ENCODE assay signal across 16 cellular contexts in genomic region chr4:101339332-101339731, GRCh38. TPM values are rescaled to one million over a fixed set of nuclear protein-coding genes. Genes with fewer than 3 reads are reported as not detected.
A peak's percentile ranks its signal among the peaks of the same experiment; 100 is the strongest.
DNase-seq lines count a peak whose midpoint lies in the region; ATAC-seq and TF ChIP-seq lines count a peak whose summit lies in the region.
"Had no signal": no experiment of that assay in that cellular context is flagged by ENCODE, and none has a peak within 500 bp of the region (broad histone marks: within the 10 kb centered on the region; RNA-seq: fewer than 3 reads in every experiment).

No MANE protein-coding gene starts in this region.

- 0 out of 2 replicates have a peak, but pooled peaks cover 2% of the 10 kb centered on the region for H4K20me1 ChIP-seq in OCI-LY1 (ENCODE audit: insufficient read depth, low read length)

- H3K4me3 ChIP-seq in CD4-positive, alpha-beta memory T cell (ENCODE audit: low read length in 2 of 2) = no peak overlapping the region
- H3K4me3 ChIP-seq in OCI-LY1 (ENCODE audit: low read depth, low read length, poor library complexity, severe bottlenecking) = no peak overlapping the region
- H3K4me3 ChIP-seq: A549, BLaER1, GM12878, GM23338 had no signal

- H3K36me3 ChIP-seq in CD4-positive, alpha-beta memory T cell (ENCODE audit: insufficient read depth, low read length) = no peaks in the 10 kb centered on the region
- H3K36me3 ChIP-seq in OCI-LY1 (ENCODE audit: insufficient read depth, low read length) = no peaks in the 10 kb centered on the region

- peaks cover 74% of the 10 kb centered on the region for H3K4me1 ChIP-seq in CD4-positive, alpha-beta memory T cell (ENCODE audit: insufficient read depth, low read length)
- H3K4me1 ChIP-seq in OCI-LY1 (ENCODE audit: insufficient read depth, low read length, severe bottlenecking) = peaks cover 86% of the 10 kb centered on the region

- H3K27me3 Mint-ChIP-seq in CD4-positive, alpha-beta memory T cell = no peaks in the 10 kb centered on the region
- no peaks in the 10 kb centered on the region for H3K27me3 Mint-ChIP-seq in memory B cell

- no peaks in the 10 kb centered on the region for H3K27me3 ChIP-seq in CD4-positive, alpha-beta memory T cell (ENCODE audit: insufficient read depth, low read length)
- no peaks in the 10 kb centered on the region for H3K27me3 ChIP-seq in OCI-LY1 (ENCODE audit: insufficient read depth, low read length)
- H3K27me3 ChIP-seq: BLaER1 had no signal

- TF ChIP-seq CTCF in 22Rv1 (IDR thresholded peaks at IDR 0.05) (no peak), OCI-LY1 (IDR thresholded peaks at IDR 0.05; ENCODE audit: low read length) (no peak)

- H3K9me3 Mint-ChIP-seq in CD4-positive, alpha-beta memory T cell = no peaks in the 10 kb centered on the region
- no peaks in the 10 kb centered on the region for H3K9me3 Mint-ChIP-seq in memory B cell
- H3K9me3 Mint-ChIP-seq: GM23338 had no signal

- peaks cover 57 to 87% (median 73%) of the 10 kb centered on the region in 4 donors for H3K4me1 Mint-ChIP-seq in CD4-positive, alpha-beta memory T cell
- peaks cover 57% of the 10 kb centered on the region for H3K4me1 Mint-ChIP-seq in memory B cell

- H3K4me2 ChIP-seq in OCI-LY1 (ENCODE audit: low read length) = no peak overlapping the region; the same call in 1 of the 2 replicates
- H3K4me2 ChIP-seq: A549, BLaER1, GM23338 had no signal

- DNase-seq in CD4-positive, alpha-beta memory T cell = no peak
- DNase-seq in memory B cell (ENCODE audit: low spot score in 2 of 2) (no peak), SHP77 treated with DMSO at 0.1 percent for 48 hours (lab: John Stamatoyannopoulos, UW) (no peak), UCSD-AML1 (lab: John Stamatoyannopoulos, UW; ENCODE audit: unreplicated experiment) (no peak), SIG-M5 (lab: John Stamatoyannopoulos, UW) (no peak), RKO (ENCODE audit: low spot score) (no peak)
- DNase-seq: Calu3, DMS 273 treated with DMSO at 0.1 percent for 48 hours, H7, IMR-90 had no signal

- no peaks in the 10 kb centered on the region for H3F3A ChIP-seq in OCI-LY1 (ENCODE audit: insufficient read depth, low read length)

- peak overlapping the region; percentile 98 for H3K27ac ChIP-seq in 22Rv1
- no peak overlapping the region for H3K27ac ChIP-seq in CD4-positive, alpha-beta memory T cell (ENCODE audit: low read depth, low read length)
- peak overlapping the region; percentile 7 for H3K27ac ChIP-seq in OCI-LY1 (ENCODE audit: low read depth, low read length, poor library complexity, severe bottlenecking)
- H3K27ac ChIP-seq: A549, BLaER1 had no signal

- POLR2A ChIA-PET in CD4-positive, alpha-beta memory T cell (lab: Charles Lee; ENCODE audit: partially characterized antibody) = interaction anchor here (0.8 to 1.2 kb wide), 2 partner anchors 8 to 57 kb away, joined by 3 to 6 read pairs; partner anchors contain the start of gene PPP3CA

- H3K9me3 ChIP-seq in CD4-positive, alpha-beta memory T cell (ENCODE audit: control insufficient read depth in 1 of 2, low read length in 2 of 2) = no peaks in the 10 kb centered on the region
- H3K9me3 ChIP-seq in OCI-LY1 (ENCODE audit: low read length) = no peaks in the 10 kb centered on the region
- H3K9me3 ChIP-seq: A549, BLaER1 had no signal

- H2AFZ ChIP-seq in OCI-LY1 (ENCODE audit: low read length) = no peak overlapping the region
- H2AFZ ChIP-seq: GM23338 had no signal

- no peak for ATAC-seq in memory B cell (ENCODE audit: low read depth)
- ATAC-seq: A549, GM12878, GM23338 had no signal

- H3K36me3 Mint-ChIP-seq in CD4-positive, alpha-beta memory T cell = no peaks in the 10 kb centered on the region
- peaks cover 7% of the 10 kb centered on the region for H3K36me3 Mint-ChIP-seq in memory B cell

- H3K9me2 ChIP-seq in OCI-LY1 (ENCODE audit: low read depth, low read length) = no peaks in the 10 kb centered on the region

- peak overlapping the region in 5 of 7 donors; percentile 5 to 59 (median 23) for H3K27ac Mint-ChIP-seq in CD4-positive, alpha-beta memory T cell
- peak overlapping the region; percentile 75 for H3K27ac Mint-ChIP-seq in memory B cell
- H3K27ac Mint-ChIP-seq: GM23338 had no signal

- H3K4me3 Mint-ChIP-seq in CD4-positive, alpha-beta memory T cell = peak overlapping the region in 1 of 8 donors; percentile 13
- no peak overlapping the region for H3K4me3 Mint-ChIP-seq in memory B cell
- H3K4me3 Mint-ChIP-seq: GM23338 had no signal

- intact Hi-C loops in CD4-positive, alpha-beta memory T cell (cut with micrococcal nuclease) = no loop called here

- CTCF ChIA-PET in CD4-positive, alpha-beta memory T cell (lab: Charles Lee; ENCODE audit: partially characterized antibody) = interaction anchor here (0.9 to 1.6 kb wide), 2 partner anchors 9 to 13 kb away, joined by 4 to 5 read pairs; no protein-coding TSS in a partner anchor

- H3K79me2 ChIP-seq in OCI-LY1 (ENCODE audit: insufficient read depth, low read length) = peaks cover 99% of the 10 kb centered on the region

- no peak overlapping the region for H3K9ac ChIP-seq in OCI-LY1 (ENCODE audit: low read length)
- H3K9ac ChIP-seq: BLaER1 had no signal

RNA-seq across cellular contexts. Expression of gene PPP3CA, which starts 8.0 kb away (rescaled TPM):
- 10 to 100 TPM; 38.3 to 41.8 TPM for total RNA-seq in CD4-positive, alpha-beta memory T cell
- polyA plus RNA-seq in CD4-positive, alpha-beta memory T cell = 1 to 10 TPM; 5.0 to 7.4 TPM
